23 cellular contexts compared by ENCODE assay signal in genomic region chr1:164210211-164210739, GRCh38.
DNase-seq lines count a peak whose midpoint lies in the region; ATAC-seq, FAIRE-seq and TF ChIP-seq lines count a peak whose summit lies in the region.
"Had no signal": no experiment of that assay in that cellular context is flagged by ENCODE, and none has a peak within 500 bp of the region (broad histone marks: within the 10 kb centered on the region; RNA-seq: fewer than 3 reads in every experiment).

No MANE protein-coding gene starts in this region.

- H3K4me3 ChIP-seq in left ventricle myocardium inferior (no peak overlapping the region), right atrium auricular region (no peak overlapping the region), bronchial epithelial cell (ENCODE audit: low read depth, low read length) (no peak overlapping the region), trophoblast cell (ENCODE audit: low read depth, low read length) (no peak overlapping the region)
- H3K4me3 ChIP-seq: BLaER1 treated with 17β-estradiol and CSF1 and Interleukin-3, amounts not matched to agents 10 nM and 100 nM; GM12878 had no signal

- no peak overlapping the region for H3K4ac ChIP-seq in trophoblast cell (ENCODE audit: low read depth, low read length)

- no peak overlapping the region for H3K4me2 ChIP-seq in trophoblast cell (ENCODE audit: low read length)
- H3K4me2 ChIP-seq: BLaER1 treated with 17β-estradiol and CSF1 and Interleukin-3, amounts not matched to agents 10 nM and 100 nM had no signal

- 100% methylated on average over 1 of the region's 3 CpGs for WGBS in trophoblast cell (ENCODE audit: extremely low coverage, insufficient coverage, insufficient read length)

- H2BK12ac ChIP-seq in trophoblast cell (ENCODE audit: low read length): no peak overlapping the region

- H3K36me3 ChIP-seq in left ventricle myocardium inferior (no peaks in the 10 kb centered on the region), right atrium auricular region (no peaks in the 10 kb centered on the region), bronchial epithelial cell (ENCODE audit: control insufficient read depth, insufficient read depth, low read length) (no peaks in the 10 kb centered on the region), trophoblast cell (ENCODE audit: control insufficient read depth in 1 of 2, insufficient read depth in 2 of 2, low read length in 2 of 2) (no peaks in the 10 kb centered on the region)
- H3K36me3 ChIP-seq: BLaER1 treated with 17β-estradiol and CSF1 and Interleukin-3, amounts not matched to agents 10 nM and 100 nM had no signal

- H3K4me1 ChIP-seq in left ventricle myocardium inferior (no peaks in the 10 kb centered on the region), right atrium auricular region (no peaks in the 10 kb centered on the region), trophoblast cell (ENCODE audit: control insufficient read depth in 1 of 2, insufficient read depth in 2 of 2, low read length in 2 of 2) (no peaks in the 10 kb centered on the region)
- H3K4me1 ChIP-seq: BLaER1 treated with 17β-estradiol and CSF1 and Interleukin-3, amounts not matched to agents 10 nM and 100 nM; Caco-2 had no signal

- no peak overlapping the region for H4K8ac ChIP-seq in trophoblast cell (ENCODE audit: low read depth, low read length)

- peak; percentile 80 for FAIRE-seq in bronchial epithelial cell (lab: Jason Lieb, UNC)
- FAIRE-seq: A204.1, GM12878, GM12892, GM18507, GM19239 had no signal

- H2AK5ac ChIP-seq in trophoblast cell (ENCODE audit: low read length): no peak overlapping the region

- H3K27me3 ChIP-seq in left ventricle myocardium inferior (ENCODE audit: low read depth): no peaks in the 10 kb centered on the region
- no peaks in the 10 kb centered on the region for H3K27me3 ChIP-seq in right atrium auricular region
- H3K27me3 ChIP-seq in bronchial epithelial cell (ENCODE audit: control insufficient read depth, insufficient read depth, low read length): no peaks in the 10 kb centered on the region
- H3K27me3 ChIP-seq in trophoblast cell (ENCODE audit: insufficient read depth, low read length): no peaks in the 10 kb centered on the region
- H3K27me3 ChIP-seq: BLaER1 treated with 17β-estradiol and CSF1 and Interleukin-3, amounts not matched to agents 10 nM and 100 nM had no signal

- H3K9me3 ChIP-seq in left ventricle myocardium inferior (replicated peaks) (no peaks in the 10 kb centered on the region), right atrium auricular region (no peaks in the 10 kb centered on the region), trophoblast cell (ENCODE audit: insufficient read depth, low read depth, low read length) (no peaks in the 10 kb centered on the region)
- H3K9me3 ChIP-seq: Caco-2 had no signal

- ATAC-seq in Right ventricle myocardium superior (ENCODE audit: poor library complexity) (peak; percentile 43), left ventricle myocardium superior (peak; percentile 66), GM18858 (IDR thresholded peaks at IDR 0.05; ENCODE audit: unreplicated experiment) (no peak)
- ATAC-seq: CD8-positive, alpha-beta T cell; GM12878 had no signal

- H4K12ac ChIP-seq in trophoblast cell (ENCODE audit: low read depth, low read length): no peak overlapping the region

- DNase-seq in Right ventricle myocardium superior (no peak), left ventricle myocardium inferior (no peak), left ventricle myocardium superior (no peak), right atrium auricular region (ENCODE audit: low spot score) (no peak), bronchial epithelial cell (ENCODE audit: low read depth) (no peak), trophoblast cell (peak; percentile 9 to 44), head of caudate nucleus (no peak)
- DNase-seq: 8988T; ACHN; Caco-2; Calu3; CD4-positive, alpha-beta T cell; CD8-positive, alpha-beta T cell; DMS79 treated with DMSO at 0.1 percent for 48 hours; GDM1 had no signal

- no peak overlapping the region for H3K9ac ChIP-seq in trophoblast cell (ENCODE audit: low read length)
- H3K9ac ChIP-seq: BLaER1 treated with 17β-estradiol and CSF1 and Interleukin-3, amounts not matched to agents 10 nM and 100 nM had no signal

- H3K79me2 ChIP-seq in trophoblast cell (ENCODE audit: control insufficient read depth, insufficient read depth, low read length, poor library complexity): no peaks in the 10 kb centered on the region

- H2AFZ ChIP-seq in trophoblast cell (ENCODE audit: insufficient read depth, low read length, poor library complexity): no peak overlapping the region

- H3K27ac ChIP-seq in left ventricle myocardium inferior (replicated peaks) (no peak overlapping the region), right atrium auricular region (no peak overlapping the region), trophoblast cell (ENCODE audit: low read depth, low read length) (no peak overlapping the region)
- H3K27ac ChIP-seq: BLaER1 treated with 17β-estradiol and CSF1 and Interleukin-3, amounts not matched to agents 10 nM and 100 nM; C4-2B had no signal

- H3K14ac ChIP-seq in trophoblast cell (ENCODE audit: low read length): no peak overlapping the region

- no peak overlapping the region for H2BK5ac ChIP-seq in trophoblast cell (ENCODE audit: low read depth, low read length, poor library complexity)

- TF ChIP-seq CTCF in left ventricle myocardium inferior (IDR thresholded peaks at IDR 0.05; ENCODE audit: borderline replicate concordance): no peak
- no peak for TF ChIP-seq CTCF in right atrium auricular region (IDR thresholded peaks at IDR 0.05)
- no peak for TF ChIP-seq CTCF in bronchial epithelial cell (IDR thresholded peaks at IDR 0.05; ENCODE audit: insufficient read depth, low read length, severe bottlenecking)

- intact Hi-C loops in Right ventricle myocardium superior (cut with DNase I) (no loop called here), left ventricle myocardium inferior (cut with micrococcal nuclease) (no loop called here), left ventricle myocardium superior (cut with micrococcal nuclease) (no loop called here), head of caudate nucleus (cut with DNase I) (no loop called here)

- H3K23ac ChIP-seq in trophoblast cell (ENCODE audit: low read length): no peak overlapping the region

- no peak overlapping the region for H4K91ac ChIP-seq in trophoblast cell (ENCODE audit: low read depth, low read length)

- no peak overlapping the region for H2BK120ac ChIP-seq in trophoblast cell (ENCODE audit: insufficient read depth, low read length, poor library complexity)

- no peaks in the 10 kb centered on the region for H3K79me1 ChIP-seq in trophoblast cell (ENCODE audit: low read length)

- no peak overlapping the region for H3K18ac ChIP-seq in trophoblast cell (ENCODE audit: low read length)

Comparison
In these comparisons a context has a peak if more than half of its experiments do, and no peak if none do; other contexts are left out.
1. DNase-seq: peak in trophoblast cell (2 of 2); none in Right ventricle myocardium superior (single experiment), left ventricle myocardium inferior (single experiment), left ventricle myocardium superior (single experiment), right atrium auricular region (single experiment), bronchial epithelial cell (single experiment) and head of caudate nucleus (0 of 42).